Comparison of ENCODE assay signal across 10 cellular contexts in genomic region chr22:49958462-49958921, GRCh38. TPM values are rescaled to one million over a fixed set of nuclear protein-coding genes. Genes with fewer than 3 reads are reported as not detected.
DNase-seq lines count a peak whose midpoint lies in the region; ATAC-seq and TF ChIP-seq lines count a peak whose summit lies in the region.
"Had no signal": no experiment of that assay in that cellular context is flagged by ENCODE, and none has a peak within 500 bp of the region (broad histone marks: within the 10 kb centered on the region; RNA-seq: fewer than 3 reads in every experiment).

No MANE protein-coding gene starts in this region.

- intact Hi-C loops in MCF 10A (cut with micrococcal nuclease) = no loop called here
- intact Hi-C loops in mammary epithelial cell (cut with micrococcal nuclease) = no loop called here
- intact Hi-C loops in upper lobe of right lung (cut with DNase I) = no loop called here

- no peak overlapping the region for H3K27ac Mint-ChIP-seq in MCF 10A (ENCODE audit: low read depth, unreplicated experiment)

- H3K27ac ChIP-seq in mammary epithelial cell (ENCODE audit: insufficient read depth, low read depth, low read length) (no peak overlapping the region), upper lobe of right lung (peak overlapping the region; percentile 90)

- no peak overlapping the region for H3K4me2 ChIP-seq in mammary epithelial cell (ENCODE audit: insufficient read depth, low read depth, low read length)

- peaks cover 26% of the 10 kb centered on the region for H3K36me3 Mint-ChIP-seq in MCF 10A (ENCODE audit: insufficient read depth, unreplicated experiment)

- H3K9me3 ChIP-seq in mammary epithelial cell (replicated peaks; ENCODE audit: insufficient read depth, low read length) (no peaks in the 10 kb centered on the region), adipocyte (ENCODE audit: control insufficient read depth, low read length) (no peaks in the 10 kb centered on the region), mucosa of stomach (ENCODE audit: control insufficient read depth, low read length) (no peaks in the 10 kb centered on the region), upper lobe of right lung (no peaks in the 10 kb centered on the region), MG63 (no peaks in the 10 kb centered on the region)
- H3K9me3 ChIP-seq: esophagus squamous epithelium had no signal

- ATAC-seq in upper lobe of right lung = no peak
- ATAC-seq in HG03025 (IDR thresholded peaks at IDR 0.05; ENCODE audit: low FRiP score, unreplicated experiment) = no peak

- peak overlapping the region; percentile 90 for H3K4me3 Mint-ChIP-seq in MCF 10A (ENCODE audit: unreplicated experiment)

- H3K36me3 ChIP-seq in mammary epithelial cell (ENCODE audit: insufficient read depth, low read length) = peaks cover 4% of the 10 kb centered on the region
- peaks cover 11% of the 10 kb centered on the region for H3K36me3 ChIP-seq in adipocyte (ENCODE audit: control insufficient read depth, insufficient read depth, low read length, severe bottlenecking)
- peaks cover 11% of the 10 kb centered on the region for H3K36me3 ChIP-seq in mucosa of stomach (ENCODE audit: control insufficient read depth, insufficient read depth, low read length)
- H3K36me3 ChIP-seq in upper lobe of right lung = peaks cover 18% of the 10 kb centered on the region
- H3K36me3 ChIP-seq in MG63 = peaks cover 17% of the 10 kb centered on the region

- dilution Hi-C loops in mammary epithelial cell (cut with HindIII; ENCODE audit: low sequenced_read_pairs) = no loop called here

- POLR2A ChIA-PET in MCF 10A (lab: Yijun Ruan, JAX) = interaction anchor here (2.3 to 6.1 kb wide), 3 partner anchors 7 to 26 kb away, joined by 13 to 73 read pairs (median 65); no protein-coding TSS in a partner anchor

- 82% methylated on average over 7 of the region's 10 CpGs for WGBS in mammary epithelial cell (ENCODE audit: low coverage, missing lambda C conversion rate)

- H3K9ac ChIP-seq in mammary epithelial cell (ENCODE audit: insufficient read depth, low read length) (no peak overlapping the region), adipocyte (ENCODE audit: low read length) (peak overlapping the region; percentile 93), mucosa of stomach (ENCODE audit: low read length) (peak overlapping the region; percentile 89)

- H3K4me1 Mint-ChIP-seq in MCF 10A (ENCODE audit: insufficient read depth, unreplicated experiment) = peaks cover 19% of the 10 kb centered on the region

- CTCF ChIA-PET in MCF 10A (lab: Yijun Ruan, JAX) = no interaction called here
- CTCF ChIA-PET in mammary epithelial cell (lab: Charles Lee; ENCODE audit: low non-redundant PET) = no interaction called here

- no peak for TF ChIP-seq CTCF in MCF 10A (IDR thresholded peaks at IDR 0.05; ENCODE audit: unreplicated experiment)
- TF ChIP-seq CTCF in mammary epithelial cell (conservative IDR thresholded peaks at IDR 0.05 in 1 of 2, IDR thresholded peaks at IDR 0.05 in 1 of 2; ENCODE audit: extremely low read depth in 1 of 2, insufficient read depth in 1 of 2, low read depth in 1 of 2, low read length in 2 of 2) = no peak
- no peak for TF ChIP-seq CTCF in upper lobe of right lung (IDR thresholded peaks at IDR 0.05)

- in situ Hi-C loops in mammary epithelial cell (cut with MboI; ENCODE audit: low sequenced_read_pairs in 2 of 2) = no loop called here

- DNase-seq in MCF 10A (ENCODE audit: unreplicated experiment) (no peak), mammary epithelial cell (no peak), adipocyte (ENCODE audit: low read depth) (no peak), upper lobe of right lung (peak; percentile 62), MG63 (no peak), 8988T (no peak)
- DNase-seq: esophagus squamous epithelium, NCI-H446 treated with DMSO at 0.1 percent for 48 hours had no signal

- H3K27me3 Mint-ChIP-seq in MCF 10A (ENCODE audit: insufficient read depth, unreplicated experiment) = no peaks in the 10 kb centered on the region

- H4K20me1 ChIP-seq in mammary epithelial cell (ENCODE audit: insufficient read depth, low read length) = peaks cover 8% of the 10 kb centered on the region

- BruUV-seq in MCF 10A (replicated peaks; lab: Mats Ljungman, UMichigan) (no TSS peak), mammary epithelial cell (replicated peaks; lab: Mats Ljungman, UMichigan) (no TSS peak)

- H3K79me2 ChIP-seq in mammary epithelial cell (ENCODE audit: insufficient read depth, low read length) = peaks cover 26% of the 10 kb centered on the region

- no peaks in the 10 kb centered on the region for H3K27me3 ChIP-seq in mammary epithelial cell (ENCODE audit: insufficient read depth, low read length)
- no peaks in the 10 kb centered on the region for H3K27me3 ChIP-seq in adipocyte (replicated peaks; ENCODE audit: control insufficient read depth, insufficient read depth, low read length)
- no peaks in the 10 kb centered on the region for H3K27me3 ChIP-seq in mucosa of stomach (ENCODE audit: control insufficient read depth, insufficient read depth, low read length)
- H3K27me3 ChIP-seq in upper lobe of right lung = no peaks in the 10 kb centered on the region
- no peaks in the 10 kb centered on the region for H3K27me3 ChIP-seq in MG63
- H3K27me3 ChIP-seq: esophagus squamous epithelium had no signal

- H3K4me1 ChIP-seq in mammary epithelial cell (ENCODE audit: insufficient read depth, low read length) = peaks cover 29% of the 10 kb centered on the region
- H3K4me1 ChIP-seq in adipocyte (ENCODE audit: control insufficient read depth, insufficient read depth, low read length) = peaks cover 58% of the 10 kb centered on the region
- peaks cover 72% of the 10 kb centered on the region for H3K4me1 ChIP-seq in mucosa of stomach (ENCODE audit: control insufficient read depth, insufficient read depth, low read length)
- peaks cover 61% of the 10 kb centered on the region for H3K4me1 ChIP-seq in upper lobe of right lung

- H3K4me3 ChIP-seq in mammary epithelial cell (replicated peaks in 1 of 3; ENCODE audit: insufficient read depth in 1 of 3, low read depth in 2 of 3, low read length in 3 of 3) = no peak overlapping the region
- no peak overlapping the region for H3K4me3 ChIP-seq in adipocyte (ENCODE audit: low read length)
- H3K4me3 ChIP-seq in mucosa of stomach (ENCODE audit: low read length) = no peak overlapping the region
- no peak overlapping the region for H3K4me3 ChIP-seq in upper lobe of right lung
- H3K4me3 ChIP-seq in MG63 = no peak overlapping the region

- H3K9me3 Mint-ChIP-seq in MCF 10A (ENCODE audit: unreplicated experiment) = no peaks in the 10 kb centered on the region

- no peak overlapping the region for H2AFZ ChIP-seq in mammary epithelial cell (ENCODE audit: low read depth, low read length)

RNA-seq across cellular contexts. Expression of gene PIM3, which starts 2.1 kb away (rescaled TPM):
- total RNA-seq in MCF 10A (2022) = 56.3 and 73.5 TPM in 2 replicates
- 10 to 100 TPM; 26.6 to 68.7 TPM for total RNA-seq in mammary epithelial cell
- 11.1 TPM for polyA plus RNA-seq in mammary epithelial cell
- polyA minus RNA-seq in mammary epithelial cell = 6.3 TPM
- total RNA-seq in upper lobe of right lung = 119 TPM
- 29.3 and 37.1 TPM in 2 replicates for total RNA-seq in MG63 (2014; rRNA removed; shearing (Covaris generic); ENCODE audit: low replicate concordance)

RNA-seq across cellular contexts. Expression of gene CRELD2, which starts 40.1 kb away (rescaled TPM):
- total RNA-seq in MCF 10A (2022) (70.7 and 107 TPM in 2 replicates), mammary epithelial cell (10 to 100 TPM; 26.5 to 51.5 TPM), upper lobe of right lung (44.2 TPM)
- 63.8 TPM for polyA plus RNA-seq in mammary epithelial cell
- 22.6 TPM for polyA minus RNA-seq in mammary epithelial cell
- 41.8 and 71.8 TPM in 2 replicates for total RNA-seq in MG63 (2014; rRNA removed; shearing (Covaris generic); ENCODE audit: low replicate concordance)

RNA-seq across cellular contexts. Expression of gene ALG12, which starts 40.3 kb away (rescaled TPM):
- 16.6 and 18.2 TPM in 2 replicates for total RNA-seq in MCF 10A (2022)
- 10 to 100 TPM; 19.0 to 19.9 TPM for total RNA-seq in mammary epithelial cell
- polyA plus RNA-seq in mammary epithelial cell = 12.6 TPM
- polyA minus RNA-seq in mammary epithelial cell = 3.8 TPM
- 28.1 TPM for total RNA-seq in upper lobe of right lung
- total RNA-seq in MG63 (2014; rRNA removed; shearing (Covaris generic); ENCODE audit: low replicate concordance) = 14.1 and 34.2 TPM in 2 replicates

RNA-seq across cellular contexts. Expression of gene IL17REL, which starts 54.1 kb away (rescaled TPM):
- total RNA-seq in MCF 10A (2022) (not detected in 2 replicates), mammary epithelial cell (not detected), upper lobe of right lung (not detected)
- polyA plus RNA-seq in mammary epithelial cell = not detected
- polyA minus RNA-seq in mammary epithelial cell = not detected
- total RNA-seq in MG63 (2014; rRNA removed; shearing (Covaris generic); ENCODE audit: low replicate concordance) = not detected in 2 replicates
- total RNA-seq: esophagus squamous epithelium had no signal
